ENCODE assay signal across 10 cellular contexts in genomic region chr16:2236362-2237075, GRCh38. TPM values are rescaled to one million over a fixed set of nuclear protein-coding genes. Genes with fewer than 3 reads are reported as not detected.
DNase-seq lines count a peak whose midpoint lies in the region; ATAC-seq and TF ChIP-seq lines count a peak whose summit lies in the region.
"Had no signal": no experiment of that assay in that cellular context is flagged by ENCODE, and none has a peak within 500 bp of the region (broad histone marks: within the 10 kb centered on the region; RNA-seq: fewer than 3 reads in every experiment).

DNASE1L2 (plus strand) TSS chr16:2236444; CDS start chr16:2236817, 373 bp downstream.

- no peaks in the 10 kb centered on the region for H3K4me1 Mint-ChIP-seq in glutamatergic neuron (ENCODE audit: low read depth, unreplicated experiment)
- H3K4me1 Mint-ChIP-seq: nephron had no signal

- no peak within 1 kb of the TSS for H3K9ac ChIP-seq in rectal smooth muscle tissue (ENCODE audit: low read length)

- peak within 1 kb of the TSS; percentile 36 for H3K4me3 ChIP-seq in rectal smooth muscle tissue (ENCODE audit: low read length)

- no peak within 1 kb of the TSS for H3K27ac ChIP-seq in rectal smooth muscle tissue (ENCODE audit: low read depth, low read length)

- H3K4me1 ChIP-seq in rectal smooth muscle tissue (ENCODE audit: control insufficient read depth, insufficient read depth, low read length), result no peaks in the 10 kb centered on the region

- peaks cover 4% of the 10 kb centered on the region for H3K9me3 Mint-ChIP-seq in glutamatergic neuron (ENCODE audit: unreplicated experiment)
- H3K9me3 Mint-ChIP-seq: nephron had no signal

- peak; percentile 50 for ATAC-seq in SK-N-SH treated with all-trans-retinoic acid at 6 μM for 48 hours

- peaks cover 4% of the 10 kb centered on the region for H3K27me3 Mint-ChIP-seq in glutamatergic neuron (ENCODE audit: unreplicated experiment)

- H3K27me3 ChIP-seq in rectal smooth muscle tissue (ENCODE audit: control insufficient read depth, insufficient read depth, low read length), result peaks cover 3% of the 10 kb centered on the region

- TF ChIP-seq CTCF in glutamatergic neuron (IDR thresholded peaks at IDR 0.05; ENCODE audit: partially characterized antibody, unreplicated experiment), result no peak

- H3K27ac Mint-ChIP-seq in glutamatergic neuron (ENCODE audit: unreplicated experiment), result no peak within 1 kb of the TSS
- H3K27ac Mint-ChIP-seq: nephron had no signal

- peak within 1 kb of the TSS; percentile 30 for H3K4me3 Mint-ChIP-seq in glutamatergic neuron (ENCODE audit: unreplicated experiment)

- peaks cover 36% of the 10 kb centered on the region for H3K36me3 ChIP-seq in rectal smooth muscle tissue (ENCODE audit: control insufficient read depth, insufficient read depth, low read length)

- peak; percentile 28 for DNase-seq in ELR (ENCODE audit: low read depth)
- peak; percentile 67 for DNase-seq in glutamatergic neuron
- DNase-seq in stimulated activated naive CD4-positive, alpha-beta T cell treated with Interleukin-2 at 50 U/mL for 16 hours (lab: John Stamatoyannopoulos, UW), result no peak
- DNase-seq in NCI-H774 (lab: John Stamatoyannopoulos, UW), result no peak
- no peak for DNase-seq in NCI-H1105 (lab: John Stamatoyannopoulos, UW)
- DNase-seq in amygdala (lab: John Stamatoyannopoulos, UW), result no peak
- DNase-seq: NCI-H2171 had no signal

- no peaks in the 10 kb centered on the region for H3K36me3 Mint-ChIP-seq in glutamatergic neuron (ENCODE audit: unreplicated experiment)

TF ChIP-seq in SK-N-SH treated with all-trans-retinoic acid at 6 μM for 48 hours, 23 proteins besides CTCF, POLR2A, EP300 and RAD21:
- TF ChIP-seq ZNF565 (CRISPR knock-in tag; conservative IDR thresholded peaks at IDR 0.05; ENCODE audit: low read depth) (no peak), ZNF8 (CRISPR knock-in tag; IDR thresholded peaks at IDR 0.05) (no peak), ZFP3 (CRISPR knock-in tag; IDR thresholded peaks at IDR 0.05) (no peak), ZFP30 (CRISPR knock-in tag; IDR thresholded peaks at IDR 0.05) (no peak), TOX (CRISPR knock-in tag; IDR thresholded peaks at IDR 0.05; ENCODE audit: borderline replicate concordance) (no peak), RARB (CRISPR knock-in tag; IDR thresholded peaks at IDR 0.05) (no peak), ZC3H10 (CRISPR knock-in tag; IDR thresholded peaks at IDR 0.05) (no peak), POU6F1 (CRISPR knock-in tag; IDR thresholded peaks at IDR 0.05; ENCODE audit: borderline replicate concordance, low read depth) (no peak), PPARA (CRISPR knock-in tag; IDR thresholded peaks at IDR 0.05; ENCODE audit: borderline replicate concordance) (no peak), ESRRG (CRISPR knock-in tag; IDR thresholded peaks at IDR 0.05) (no peak), OSR1 (CRISPR knock-in tag; IDR thresholded peaks at IDR 0.05) (no peak), ARNTL (CRISPR knock-in tag; IDR thresholded peaks at IDR 0.05; ENCODE audit: borderline replicate concordance, low read depth) (no peak)

RNA-seq across cellular contexts. Expression of gene DNASE1L2, which starts in this region (rescaled TPM):
- total RNA-seq in glutamatergic neuron (ENCODE audit: unreplicated experiment), result 3.4 TPM

Comparison
In these comparisons a context has a peak if more than half of its experiments do, and no peak if none do; other contexts are left out.
1. DNase-seq: peak in ELR (single experiment) and glutamatergic neuron (single experiment); none in stimulated activated naive CD4-positive, alpha-beta T cell treated with Interleukin-2 at 50 U/mL for 16 hours (single experiment), NCI-H774 (single experiment), NCI-H1105 (single experiment) and amygdala (0 of 56).